ENCODE assay signal across 19 cellular contexts in the genomic region with DNA sequence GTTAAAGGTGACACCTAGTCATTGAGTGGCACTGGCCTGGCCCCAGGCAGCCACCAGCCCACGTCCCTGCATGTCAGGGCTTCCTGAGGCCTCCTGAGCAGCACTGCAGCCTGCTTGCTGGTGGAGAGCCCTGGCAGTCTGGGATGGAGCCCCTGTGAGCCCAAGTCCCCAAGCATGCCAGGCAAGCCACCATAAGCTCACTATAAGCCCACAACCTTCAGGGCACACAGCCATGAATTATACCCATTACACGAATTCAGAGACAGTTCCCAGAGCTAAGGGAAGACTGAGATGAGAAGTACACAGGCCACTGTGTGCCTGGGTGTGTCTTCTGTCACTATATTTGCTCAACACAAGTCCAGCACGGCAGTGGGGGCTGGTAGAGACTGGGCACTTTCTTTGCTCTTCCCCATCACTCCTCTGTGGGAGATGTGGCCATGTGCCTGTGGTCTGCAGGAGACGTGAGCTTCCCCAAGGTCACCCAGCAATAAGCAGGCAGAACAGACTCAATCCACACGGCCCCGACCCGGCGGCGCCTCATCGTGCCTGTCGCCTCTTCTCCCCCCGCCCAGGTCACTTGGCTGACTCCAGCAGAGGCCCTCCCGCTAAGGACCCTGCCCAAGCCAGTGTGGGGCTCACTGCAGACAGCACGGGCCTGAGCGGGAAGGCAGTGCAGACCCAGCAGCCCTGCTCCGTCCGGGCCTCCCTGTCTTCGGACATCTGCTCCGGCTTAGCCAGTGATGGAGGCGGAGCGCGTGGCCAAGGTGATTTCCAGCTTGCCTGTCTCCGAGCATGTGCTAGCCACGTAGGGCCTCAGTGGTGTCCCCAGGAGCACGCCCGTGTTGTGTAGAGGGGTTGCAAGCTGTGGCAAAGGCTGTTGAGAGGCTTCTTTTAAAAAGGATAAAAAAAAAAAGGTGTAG.
A peak's percentile ranks its signal among the peaks of the same experiment; 100 is the strongest.
DNase-seq lines count a peak whose midpoint lies in the region; ATAC-seq and TF ChIP-seq lines count a peak whose summit lies in the region.
"Had no signal": no experiment of that assay in that cellular context is flagged by ENCODE, and none has a peak within 500 bp of the region (broad histone marks: within the 10 kb centered on the region; RNA-seq: fewer than 3 reads in every experiment).

No MANE protein-coding gene starts in this region.

- no peak for TF ChIP-seq CTCF in upper lobe of right lung (IDR thresholded peaks at IDR 0.05)
- no peak for TF ChIP-seq CTCF in PC-3 (conservative IDR thresholded peaks at IDR 0.05; ENCODE audit: low read depth, low read length)

- no peaks in the 10 kb centered on the region for H3K9me2 ChIP-seq in PC-3 (replicated peaks; ENCODE audit: low read length)

- H3K4me3 ChIP-seq in upper lobe of right lung (no peak overlapping the region), PC-3 (ENCODE audit: low read length) (no peak overlapping the region)
- H3K4me3 ChIP-seq: adrenal gland, ovary, SJSA1, uterus had no signal

- H3K79me2 ChIP-seq in PC-3 (ENCODE audit: low read length): no peaks in the 10 kb centered on the region

- H3K27me3 ChIP-seq in upper lobe of right lung: peaks cover 6% of the 10 kb centered on the region
- no peaks in the 10 kb centered on the region for H3K27me3 ChIP-seq in PC-3 (ENCODE audit: low read length)
- H3K27me3 ChIP-seq: adrenal gland, ovary, SJSA1, uterus had no signal

- intact Hi-C loops in Right ventricle myocardium superior (cut with DNase I) (no loop called here), left cardiac atrium (cut with DNase I) (loop anchor here in 1 of 2 donors (5.0 kb wide), 1 partner anchor 141 kb away; no protein-coding TSS in a partner anchor), upper lobe of right lung (cut with DNase I) (no loop called here), PC-3 (cut with micrococcal nuclease) (no loop called here)

- CTCF ChIA-PET in PC-3 (lab: Charles Lee): no interaction called here

- no TSS peak for BruUV-seq in PC-3 (replicated peaks; lab: Mats Ljungman, UMichigan)

- H3K9ac ChIP-seq in PC-3 (ENCODE audit: low read length): no peak overlapping the region

- H3K9me3 ChIP-seq in upper lobe of right lung: no peaks in the 10 kb centered on the region
- H3K9me3 ChIP-seq in PC-3 (ENCODE audit: low read length): no peaks in the 10 kb centered on the region
- H3K9me3 ChIP-seq: adrenal gland, ovary, SJSA1, uterus had no signal

- no peaks in the 10 kb centered on the region for H4K20me1 ChIP-seq in PC-3 (ENCODE audit: low read length)

- H3K27ac ChIP-seq in upper lobe of right lung (no peak overlapping the region), PC-3 (ENCODE audit: low read length) (no peak overlapping the region)
- H3K27ac ChIP-seq: adrenal gland, ovary, SJSA1, uterus had no signal

- H3K4me1 ChIP-seq in upper lobe of right lung (no peaks in the 10 kb centered on the region), PC-3 (ENCODE audit: insufficient read depth, low read length) (no peaks in the 10 kb centered on the region)
- H3K4me1 ChIP-seq: adrenal gland, SJSA1, uterus had no signal

- ATAC-seq in Right ventricle myocardium superior (ENCODE audit: poor library complexity): peak; percentile 2
- ATAC-seq in left cardiac atrium: no peak
- ATAC-seq in upper lobe of right lung: no peak
- ATAC-seq in PC-3: no peak
- ATAC-seq: activated T-helper 17 cell treated with anti-CD3 and anti-CD28 coated beads, Interleukin-2, amount 50 U/mL, for 72 hours had no signal

- POLR2A ChIA-PET in PC-3 (lab: Charles Lee; ENCODE audit: unreplicated experiment): no interaction called here

- no peaks in the 10 kb centered on the region for H3F3A ChIP-seq in PC-3 (ENCODE audit: low read length, unreplicated experiment)

- no peak overlapping the region for H2AFZ ChIP-seq in PC-3 (ENCODE audit: low read length)

- DNase-seq in Right ventricle myocardium superior (no peak), left cardiac atrium (no peak), cerebellum (ENCODE audit: low spot score) (peak; percentile 39), mesenteric fat pad (ENCODE audit: low spot score) (peak; percentile 86), upper lobe of right lung (peak; percentile 54), NCI-H774 (lab: John Stamatoyannopoulos, UW) (no peak), hippocampal formation (lab: John Stamatoyannopoulos, UW) (no peak), PC-3 (no peak)
- DNase-seq: activated CD4-positive, alpha-beta memory T cell treated with anti-CD3 and anti-CD28 coated beads for 36 hours; KBM-7; kidney glomerular epithelial cell; NCI-H2171 treated with DMSO at 0.1 percent for 48 hours; NK-92 treated with Interleukin-12 subunit alpha and Interleukin-12 subunit beta, amount 100 ng/mL, for 24 hours; stimulated activated naive CD4-positive, alpha-beta T cell; uterus had no signal

- no peak overlapping the region for H3K4me2 ChIP-seq in PC-3 (ENCODE audit: low read length)

- H3K36me3 ChIP-seq in upper lobe of right lung (no peaks in the 10 kb centered on the region), PC-3 (ENCODE audit: low read depth, low read length) (no peaks in the 10 kb centered on the region)
- H3K36me3 ChIP-seq: adrenal gland, ovary, SJSA1, uterus had no signal

Comparison
In these comparisons a context has a peak if more than half of its experiments do, and no peak if none do; other contexts are left out.
1. DNase-seq: peak in cerebellum (single experiment), mesenteric fat pad (single experiment) and upper lobe of right lung (single experiment); none in Right ventricle myocardium superior (single experiment), left cardiac atrium (single experiment), NCI-H774 (single experiment), hippocampal formation (0 of 2) and PC-3 (single experiment).